ENCODE assay signal across 1 cellular context in the genomic region with DNA sequence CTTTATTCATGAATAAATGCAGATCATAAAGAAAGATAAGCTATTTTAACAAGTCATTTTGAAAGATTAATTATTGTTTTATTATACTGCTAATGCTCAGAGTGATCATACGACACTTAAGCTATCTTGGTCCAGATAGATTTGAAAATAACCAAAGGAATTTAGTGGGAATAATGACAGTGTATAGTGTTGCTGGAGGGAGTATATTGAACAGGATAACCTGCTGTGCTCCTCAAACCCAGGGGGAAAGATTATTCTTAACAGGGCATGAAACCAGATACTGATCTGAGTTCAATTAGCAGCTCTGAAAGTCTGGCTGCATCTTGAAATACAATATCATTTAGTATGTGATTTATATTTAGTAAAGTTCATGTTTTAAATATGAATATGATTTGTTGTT.
TF ChIP-seq lines count a peak whose summit lies in the region.

No MANE protein-coding gene starts in this region.

TF ChIP-seq in SK-N-SH treated with all-trans-retinoic acid at 6 μM for 48 hours, 23 proteins besides CTCF, POLR2A, EP300 and RAD21:
- TF ChIP-seq, protein P1, sequence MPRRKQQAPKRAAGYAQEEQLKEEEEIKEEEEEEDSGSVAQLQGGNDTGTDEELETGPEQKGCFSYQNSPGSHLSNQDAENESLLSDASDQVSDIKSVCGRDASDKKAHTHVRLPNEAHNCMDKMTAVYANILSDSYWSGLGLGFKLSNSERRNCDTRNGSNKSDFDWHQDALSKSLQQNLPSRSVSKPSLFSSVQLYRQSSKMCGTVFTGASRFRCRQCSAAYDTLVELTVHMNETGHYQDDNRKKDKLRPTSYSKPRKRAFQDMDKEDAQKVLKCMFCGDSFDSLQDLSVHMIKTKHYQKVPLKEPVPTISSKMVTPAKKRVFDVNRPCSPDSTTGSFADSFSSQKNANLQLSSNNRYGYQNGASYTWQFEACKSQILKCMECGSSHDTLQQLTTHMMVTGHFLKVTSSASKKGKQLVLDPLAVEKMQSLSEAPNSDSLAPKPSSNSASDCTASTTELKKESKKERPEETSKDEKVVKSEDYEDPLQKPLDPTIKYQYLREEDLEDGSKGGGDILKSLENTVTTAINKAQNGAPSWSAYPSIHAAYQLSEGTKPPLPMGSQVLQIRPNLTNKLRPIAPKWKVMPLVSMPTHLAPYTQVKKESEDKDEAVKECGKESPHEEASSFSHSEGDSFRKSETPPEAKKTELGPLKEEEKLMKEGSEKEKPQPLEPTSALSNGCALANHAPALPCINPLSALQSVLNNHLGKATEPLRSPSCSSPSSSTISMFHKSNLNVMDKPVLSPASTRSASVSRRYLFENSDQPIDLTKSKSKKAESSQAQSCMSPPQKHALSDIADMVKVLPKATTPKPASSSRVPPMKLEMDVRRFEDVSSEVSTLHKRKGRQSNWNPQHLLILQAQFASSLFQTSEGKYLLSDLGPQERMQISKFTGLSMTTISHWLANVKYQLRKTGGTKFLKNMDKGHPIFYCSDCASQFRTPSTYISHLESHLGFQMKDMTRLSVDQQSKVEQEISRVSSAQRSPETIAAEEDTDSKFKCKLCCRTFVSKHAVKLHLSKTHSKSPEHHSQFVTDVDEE (CRISPR knock-in tag; IDR thresholded peaks at IDR 0.05), result no peak
- TF ChIP-seq ZC3H10 (CRISPR knock-in tag; IDR thresholded peaks at IDR 0.05), result no peak
- no peak for TF ChIP-seq GLIS3 (CRISPR knock-in tag; IDR thresholded peaks at IDR 0.05)
- no peak for TF ChIP-seq CSRNP3 (CRISPR knock-in tag; IDR thresholded peaks at IDR 0.05)
- TF ChIP-seq RARB (CRISPR knock-in tag; IDR thresholded peaks at IDR 0.05), result no peak
- no peak for TF ChIP-seq BACH2 (CRISPR knock-in tag; IDR thresholded peaks at IDR 0.05; ENCODE audit: borderline replicate concordance)
- TF ChIP-seq ZFP30 (CRISPR knock-in tag; IDR thresholded peaks at IDR 0.05), result no peak
- no peak for TF ChIP-seq ARNTL (CRISPR knock-in tag; IDR thresholded peaks at IDR 0.05; ENCODE audit: borderline replicate concordance, low read depth)
- no peak for TF ChIP-seq ESRRG (CRISPR knock-in tag; IDR thresholded peaks at IDR 0.05)
- TF ChIP-seq, protein P2, sequence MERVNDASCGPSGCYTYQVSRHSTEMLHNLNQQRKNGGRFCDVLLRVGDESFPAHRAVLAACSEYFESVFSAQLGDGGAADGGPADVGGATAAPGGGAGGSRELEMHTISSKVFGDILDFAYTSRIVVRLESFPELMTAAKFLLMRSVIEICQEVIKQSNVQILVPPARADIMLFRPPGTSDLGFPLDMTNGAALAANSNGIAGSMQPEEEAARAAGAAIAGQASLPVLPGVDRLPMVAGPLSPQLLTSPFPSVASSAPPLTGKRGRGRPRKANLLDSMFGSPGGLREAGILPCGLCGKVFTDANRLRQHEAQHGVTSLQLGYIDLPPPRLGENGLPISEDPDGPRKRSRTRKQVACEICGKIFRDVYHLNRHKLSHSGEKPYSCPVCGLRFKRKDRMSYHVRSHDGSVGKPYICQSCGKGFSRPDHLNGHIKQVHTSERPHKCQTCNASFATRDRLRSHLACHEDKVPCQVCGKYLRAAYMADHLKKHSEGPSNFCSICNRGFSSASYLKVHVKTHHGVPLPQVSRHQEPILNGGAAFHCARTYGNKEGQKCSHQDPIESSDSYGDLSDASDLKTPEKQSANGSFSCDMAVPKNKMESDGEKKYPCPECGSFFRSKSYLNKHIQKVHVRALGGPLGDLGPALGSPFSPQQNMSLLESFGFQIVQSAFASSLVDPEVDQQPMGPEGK (CRISPR knock-in tag; IDR thresholded peaks at IDR 0.05; ENCODE audit: borderline replicate concordance), result no peak
- TF ChIP-seq ISL1 (CRISPR knock-in tag; IDR thresholded peaks at IDR 0.05), result no peak
- no peak for TF ChIP-seq TOX (CRISPR knock-in tag; IDR thresholded peaks at IDR 0.05; ENCODE audit: borderline replicate concordance)
- TF ChIP-seq CSDC2 (CRISPR knock-in tag; IDR thresholded peaks at IDR 0.05), result no peak
- no peak for TF ChIP-seq OSR1 (CRISPR knock-in tag; IDR thresholded peaks at IDR 0.05)
- TF ChIP-seq SNAI2 (CRISPR knock-in tag; IDR thresholded peaks at IDR 0.05), result no peak
- TF ChIP-seq CREB5 (CRISPR knock-in tag; IDR thresholded peaks at IDR 0.05; ENCODE audit: low read depth), result no peak
- TF ChIP-seq ZNF8 (CRISPR knock-in tag; IDR thresholded peaks at IDR 0.05), result no peak
- no peak for TF ChIP-seq ZNF70 (CRISPR knock-in tag; IDR thresholded peaks at IDR 0.05)
- no peak for TF ChIP-seq ZNF565 (CRISPR knock-in tag; conservative IDR thresholded peaks at IDR 0.05; ENCODE audit: low read depth)
- TF ChIP-seq TCF4 (CRISPR knock-in tag; IDR thresholded peaks at IDR 0.05; ENCODE audit: borderline replicate concordance), result no peak
